In the genomic region with DNA sequence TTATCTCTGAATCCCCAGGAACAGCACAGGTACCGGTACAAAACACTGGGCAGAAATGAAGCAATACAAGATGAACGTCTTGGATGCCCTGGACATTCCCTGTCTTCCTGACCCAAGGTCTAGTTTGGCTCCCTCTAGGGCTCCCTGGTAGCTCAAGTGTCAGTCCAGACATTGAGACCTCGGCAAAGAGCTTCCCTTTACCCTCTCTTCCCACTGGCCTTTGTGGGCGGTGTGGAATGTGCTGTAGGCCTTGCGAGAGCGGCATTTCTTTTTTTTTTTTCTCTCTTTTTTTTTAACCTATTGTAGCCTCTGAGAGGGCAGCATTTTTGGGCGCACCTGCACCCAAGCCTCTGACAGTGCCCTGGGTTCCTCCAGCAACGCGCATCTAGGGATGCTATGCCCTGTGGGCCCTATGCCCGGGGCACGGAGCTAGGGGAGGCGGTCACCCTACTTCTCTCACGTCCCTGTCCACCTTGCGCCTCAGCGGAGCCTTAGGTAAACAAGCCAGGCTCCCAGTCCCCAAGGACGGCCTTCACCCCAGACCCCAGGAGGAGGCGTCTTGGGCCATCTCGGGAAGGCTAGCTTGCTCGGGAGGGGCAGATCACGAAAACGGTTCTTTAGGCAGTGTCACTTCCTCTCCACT, we compare ENCODE assay signal across 7 cellular contexts. TPM values are rescaled to one million over a fixed set of nuclear protein-coding genes. Genes with fewer than 3 reads are reported as not detected.
A peak's percentile ranks its signal among the peaks of the same experiment; 100 is the strongest.
DNase-seq lines count a peak whose midpoint lies in the region; ATAC-seq and TF ChIP-seq lines count a peak whose summit lies in the region.

No MANE protein-coding gene starts in this region.

- H3K27ac ChIP-seq in GM23338 (ENCODE audit: low read depth) = peak overlapping the region; percentile 98
- H3K27ac ChIP-seq in RWPE2 (ENCODE audit: poor library complexity, severe bottlenecking) = peak overlapping the region; percentile 71
- H3K27ac ChIP-seq in esophagus muscularis mucosa (replicated peaks in 1 of 4) = peak overlapping the region; percentile 91 to 99 (median 92)

- H3K36me3 ChIP-seq in GM23338 (ENCODE audit: insufficient read depth) (no peaks in the 10 kb centered on the region), RWPE2 (ENCODE audit: low read depth) (no peaks in the 10 kb centered on the region), esophagus muscularis mucosa (peaks cover 0 to 3% (median under 1%) of the 10 kb centered on the region in 4 donors)

- WGBS in esophagus muscularis mucosa = 32% methylated on average over 21 of the region's 21 CpGs

- H3K9me3 Mint-ChIP-seq in GM23338 = no peaks in the 10 kb centered on the region
- no peaks in the 10 kb centered on the region for H3K9me3 Mint-ChIP-seq in osteocyte (ENCODE audit: unreplicated experiment)

- TF ChIP-seq POLR2A in esophagus muscularis mucosa (IDR thresholded peaks at IDR 0.05; ENCODE audit: low read depth) = no peak

- intact Hi-C loops in esophagus muscularis mucosa (cut with DNase I) = no loop called here

- H3K4me3 ChIP-seq in GM23338 = peak overlapping the region; percentile 60
- peak overlapping the region; percentile 55 for H3K4me3 ChIP-seq in RWPE2 (ENCODE audit: severe bottlenecking)
- peak overlapping the region; percentile 71 to 93 (median 88) for H3K4me3 ChIP-seq in esophagus muscularis mucosa

- peaks cover 33% of the 10 kb centered on the region for H3K79me2 ChIP-seq in GM23338 (replicated peaks; ENCODE audit: insufficient read depth)

- peaks cover 19% of the 10 kb centered on the region for H3K4me1 ChIP-seq in GM23338 (ENCODE audit: insufficient read depth)
- H3K4me1 ChIP-seq in RWPE2 (ENCODE audit: insufficient read depth, poor library complexity, severe bottlenecking) = peaks cover 16% of the 10 kb centered on the region
- peaks cover 53 to 82% (median 77%) of the 10 kb centered on the region in 4 donors for H3K4me1 ChIP-seq in esophagus muscularis mucosa

- H3K27me3 ChIP-seq in GM23338 (ENCODE audit: insufficient read depth) = no peaks in the 10 kb centered on the region
- no peaks in the 10 kb centered on the region for H3K27me3 ChIP-seq in RWPE2 (ENCODE audit: insufficient read depth, poor library complexity, severe bottlenecking)
- H3K27me3 ChIP-seq in esophagus muscularis mucosa = no peaks in the 10 kb centered on the region

- H3K4me1 Mint-ChIP-seq in GM23338 (peaks cover 16% of the 10 kb centered on the region), osteocyte (ENCODE audit: unreplicated experiment) (peaks cover 30% of the 10 kb centered on the region)

- TF ChIP-seq EP300 in esophagus muscularis mucosa (IDR thresholded peaks at IDR 0.05) = no peak

- H3F3A ChIP-seq in GM23338 (replicated peaks; ENCODE audit: low read depth) = peaks cover 9% of the 10 kb centered on the region

- DNase-seq in GM23338 (ENCODE audit: low spot score) = peak; percentile 64
- no peak for DNase-seq in RWPE2 (ENCODE audit: low spot score)
- peak; percentile 34 for DNase-seq in esophagus muscularis mucosa (ENCODE audit: extremely low spot score)
- peak; percentile 80 for DNase-seq in osteocyte (ENCODE audit: extremely low spot score, unreplicated experiment)
- DNase-seq in NCI-H69 (lab: John Stamatoyannopoulos, UW) = no peak
- DNase-seq in NCI-H345 treated with DMSO at 0.1 percent for 48 hours (lab: John Stamatoyannopoulos, UW; ENCODE audit: unreplicated experiment) = no peak

- H3K4me3 Mint-ChIP-seq in GM23338 = peak overlapping the region; percentile 86
- H3K4me3 Mint-ChIP-seq in osteocyte (ENCODE audit: unreplicated experiment) = peak overlapping the region; percentile 75

- H3K9me2 ChIP-seq in GM23338 (ENCODE audit: insufficient read depth) = no peaks in the 10 kb centered on the region

- H3K27ac Mint-ChIP-seq in GM23338 (peak overlapping the region; percentile 59), osteocyte (ENCODE audit: unreplicated experiment) (peak overlapping the region; percentile 94)

- H3K27me3 Mint-ChIP-seq in GM23338 (ENCODE audit: insufficient read depth, low read depth, poor library complexity) (peaks cover 12% of the 10 kb centered on the region), osteocyte (ENCODE audit: unreplicated experiment) (no peaks in the 10 kb centered on the region)

- H3K4me2 ChIP-seq in GM23338 = peak overlapping the region; percentile 99

- H2AFZ ChIP-seq in GM23338 = peak overlapping the region; percentile 98

- H3K9me3 ChIP-seq in RWPE2 (ENCODE audit: severe bottlenecking) (no peaks in the 10 kb centered on the region), esophagus muscularis mucosa (no peaks in the 10 kb centered on the region)

- ATAC-seq in GM23338 (peak; percentile 25), RWPE2 (ENCODE audit: low read depth) (no peak), GM19351 (IDR thresholded peaks at IDR 0.05; ENCODE audit: unreplicated experiment) (no peak)

- peaks cover 19% of the 10 kb centered on the region for H4K20me1 ChIP-seq in GM23338 (replicated peaks; ENCODE audit: insufficient read depth)

- TF ChIP-seq CTCF in GM23338 (conservative IDR thresholded peaks at IDR 0.05; ENCODE audit: low read depth in 2 of 2) (peak; percentile 20 to 33; a peak in 3 of 4 replicates), RWPE2 (IDR thresholded peaks at IDR 0.05; ENCODE audit: poor library complexity, severe bottlenecking) (no peak), esophagus muscularis mucosa (IDR thresholded peaks at IDR 0.05) (no peak), osteocyte (IDR thresholded peaks at IDR 0.05) (no peak)

- H3K36me3 Mint-ChIP-seq in GM23338 (ENCODE audit: low read depth) (no peaks in the 10 kb centered on the region; the same call in 2 of the 3 replicates), osteocyte (ENCODE audit: unreplicated experiment) (no peaks in the 10 kb centered on the region)

TF ChIP-seq in GM23338, 12 proteins besides CTCF, POLR2A, EP300 and RAD21 (continues in another document):
- no peak for TF ChIP-seq JUNB (IDR thresholded peaks at IDR 0.05; ENCODE audit: unreplicated experiment)
- TF ChIP-seq ZNF114 (CRISPR knock-in tag; IDR thresholded peaks at IDR 0.05) = no peak
- TF ChIP-seq, protein P1, sequence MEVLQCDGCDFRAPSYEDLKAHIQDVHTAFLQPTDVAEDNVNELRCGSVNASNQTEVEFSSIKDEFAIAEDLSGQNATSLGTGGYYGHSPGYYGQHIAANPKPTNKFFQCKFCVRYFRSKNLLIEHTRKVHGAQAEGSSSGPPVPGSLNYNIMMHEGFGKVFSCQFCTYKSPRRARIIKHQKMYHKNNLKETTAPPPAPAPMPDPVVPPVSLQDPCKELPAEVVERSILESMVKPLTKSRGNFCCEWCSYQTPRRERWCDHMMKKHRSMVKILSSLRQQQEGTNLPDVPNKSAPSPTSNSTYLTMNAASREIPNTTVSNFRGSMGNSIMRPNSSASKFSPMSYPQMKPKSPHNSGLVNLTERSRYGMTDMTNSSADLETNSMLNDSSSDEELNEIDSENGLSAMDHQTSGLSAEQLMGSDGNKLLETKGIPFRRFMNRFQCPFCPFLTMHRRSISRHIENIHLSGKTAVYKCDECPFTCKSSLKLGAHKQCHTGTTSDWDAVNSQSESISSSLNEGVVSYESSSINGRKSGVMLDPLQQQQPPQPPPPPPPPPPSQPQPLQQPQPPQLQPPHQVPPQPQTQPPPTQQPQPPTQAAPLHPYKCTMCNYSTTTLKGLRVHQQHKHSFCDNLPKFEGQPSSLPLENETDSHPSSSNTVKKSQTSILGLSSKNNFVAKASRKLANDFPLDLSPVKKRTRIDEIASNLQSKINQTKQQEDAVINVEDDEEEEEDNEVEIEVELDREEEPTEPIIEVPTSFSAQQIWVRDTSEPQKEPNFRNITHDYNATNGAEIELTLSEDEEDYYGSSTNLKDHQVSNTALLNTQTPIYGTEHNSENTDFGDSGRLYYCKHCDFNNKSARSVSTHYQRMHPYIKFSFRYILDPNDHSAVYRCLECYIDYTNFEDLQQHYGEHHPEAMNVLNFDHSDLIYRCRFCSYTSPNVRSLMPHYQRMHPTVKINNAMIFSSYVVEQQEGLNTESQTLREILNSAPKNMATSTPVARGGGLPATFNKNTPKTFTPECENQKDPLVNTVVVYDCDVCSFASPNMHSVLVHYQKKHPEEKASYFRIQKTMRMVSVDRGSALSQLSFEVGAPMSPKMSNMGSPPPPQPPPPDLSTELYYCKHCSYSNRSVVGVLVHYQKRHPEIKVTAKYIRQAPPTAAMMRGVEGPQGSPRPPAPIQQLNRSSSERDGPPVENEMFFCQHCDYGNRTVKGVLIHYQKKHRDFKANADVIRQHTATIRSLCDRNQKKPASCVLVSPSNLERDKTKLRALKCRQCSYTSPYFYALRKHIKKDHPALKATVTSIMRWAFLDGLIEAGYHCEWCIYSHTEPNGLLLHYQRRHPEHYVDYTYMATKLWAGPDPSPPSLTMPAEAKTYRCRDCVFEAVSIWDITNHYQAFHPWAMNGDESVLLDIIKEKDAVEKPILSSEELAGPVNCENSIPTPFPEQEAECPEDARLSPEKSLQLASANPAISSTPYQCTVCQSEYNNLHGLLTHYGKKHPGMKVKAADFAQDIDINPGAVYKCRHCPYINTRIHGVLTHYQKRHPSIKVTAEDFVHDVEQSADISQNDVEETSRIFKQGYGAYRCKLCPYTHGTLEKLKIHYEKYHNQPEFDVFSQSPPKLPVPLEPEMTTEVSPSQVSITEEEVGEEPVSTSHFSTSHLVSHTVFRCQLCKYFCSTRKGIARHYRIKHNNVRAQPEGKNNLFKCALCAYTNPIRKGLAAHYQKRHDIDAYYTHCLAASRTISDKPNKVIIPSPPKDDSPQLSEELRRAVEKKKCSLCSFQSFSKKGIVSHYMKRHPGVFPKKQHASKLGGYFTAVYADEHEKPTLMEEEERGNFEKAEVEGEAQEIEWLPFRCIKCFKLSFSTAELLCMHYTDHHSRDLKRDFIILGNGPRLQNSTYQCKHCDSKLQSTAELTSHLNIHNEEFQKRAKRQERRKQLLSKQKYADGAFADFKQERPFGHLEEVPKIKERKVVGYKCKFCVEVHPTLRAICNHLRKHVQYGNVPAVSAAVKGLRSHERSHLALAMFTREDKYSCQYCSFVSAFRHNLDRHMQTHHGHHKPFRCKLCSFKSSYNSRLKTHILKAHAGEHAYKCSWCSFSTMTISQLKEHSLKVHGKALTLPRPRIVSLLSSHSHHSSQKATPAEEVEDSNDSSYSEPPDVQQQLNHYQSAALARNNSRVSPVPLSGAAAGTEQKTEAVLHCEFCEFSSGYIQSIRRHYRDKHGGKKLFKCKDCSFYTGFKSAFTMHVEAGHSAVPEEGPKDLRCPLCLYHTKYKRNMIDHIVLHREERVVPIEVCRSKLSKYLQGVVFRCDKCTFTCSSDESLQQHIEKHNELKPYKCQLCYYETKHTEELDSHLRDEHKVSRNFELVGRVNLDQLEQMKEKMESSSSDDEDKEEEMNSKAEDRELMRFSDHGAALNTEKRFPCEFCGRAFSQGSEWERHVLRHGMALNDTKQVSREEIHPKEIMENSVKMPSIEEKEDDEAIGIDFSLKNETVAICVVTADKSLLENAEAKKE (CRISPR knock-in tag; IDR thresholded peaks at IDR 0.05) = no peak

RNA-seq across cellular contexts. Expression of gene NFATC3, which starts 1.2 kb away (rescaled TPM):
- total RNA-seq in GM23338 (2014; rRNA removed; shearing (Covaris generic)) = 34.5 and 40.9 TPM in 2 replicates
- polyA plus RNA-seq in GM23338 (2016; fragmentation: Nextera tagmentation; extraction: Ambion mirVana) = 9.2 and 9.3 TPM in 2 replicates
- total RNA-seq in esophagus muscularis mucosa (10 to 100 TPM; 44.6 to 56.8 (median 50.8) TPM), osteocyte (42.0 and 42.3 TPM in 2 replicates)

Comparison
In these comparisons a context has a peak if more than half of its experiments do, and no peak if none do; other contexts are left out.
1. DNase-seq: peak in GM23338 (single experiment), esophagus muscularis mucosa (single experiment) and osteocyte (single experiment); none in RWPE2 (single experiment), NCI-H69 (single experiment) and NCI-H345 treated with DMSO at 0.1 percent for 48 hours (single experiment).
2. CTCF ChIP-seq: peak in GM23338 (2 of 2); none in RWPE2 (single experiment), esophagus muscularis mucosa (0 of 3) and osteocyte (single experiment).
3. Peak in every context shown above with its lines, with median percentiles within 50 percentile points of each other: H3K27ac ChIP-seq and H3K4me3 ChIP-seq.